ENCODE assay signal across 8 cellular contexts in the genomic region with DNA sequence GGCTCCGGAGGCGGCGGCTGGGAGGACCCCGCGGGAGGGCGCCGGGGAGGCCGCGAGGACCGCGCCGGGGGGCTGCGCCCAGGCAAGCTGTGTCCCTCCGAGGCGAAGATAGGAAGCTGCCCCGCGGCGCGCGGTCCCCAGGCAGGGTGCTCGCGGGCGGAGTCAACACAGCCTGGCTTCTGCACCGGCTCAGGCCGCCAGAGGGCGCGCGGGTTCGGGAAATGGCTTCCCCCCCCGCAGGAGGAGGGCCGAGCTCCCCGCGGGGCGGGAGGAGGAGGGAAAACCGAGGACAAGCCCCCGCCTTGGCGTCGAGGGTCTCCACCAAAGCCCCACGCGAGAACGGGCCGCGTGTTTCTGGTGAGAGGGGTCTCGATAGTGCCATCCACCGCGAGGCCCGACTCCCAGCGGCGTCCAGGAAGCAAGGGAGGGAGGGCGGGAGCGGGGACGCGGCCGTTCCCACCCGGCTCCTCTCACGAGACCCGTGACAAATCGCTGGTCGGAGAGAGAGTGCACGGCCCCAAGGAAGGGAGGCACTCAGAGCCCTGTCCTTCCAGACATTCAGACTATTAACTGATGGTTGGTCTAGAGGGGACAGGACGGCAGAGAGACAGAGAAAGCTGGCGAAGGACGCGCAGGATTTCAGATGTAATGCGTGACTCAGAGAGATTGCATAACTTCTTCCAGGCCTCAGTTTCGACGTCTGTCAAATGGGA.
DNase-seq lines count a peak whose midpoint lies in the region; TF ChIP-seq lines count a peak whose summit lies in the region.

No MANE protein-coding gene starts in this region.

- H3K27me3 ChIP-seq in HAP-1 (ENCODE audit: low read depth) = no peaks in the 10 kb centered on the region

- peak overlapping the region; percentile 67 for H3K4me3 ChIP-seq in GM12865 (ENCODE audit: low read depth, low read length)
- H3K4me3 ChIP-seq in HAP-1 = peak overlapping the region; percentile 44

- peak; percentile 88 for DNase-seq in GM12865 (ENCODE audit: low read depth)
- DNase-seq in HAP-1 (ENCODE audit: low spot score in 2 of 2) = peak; percentile 76 to 95
- peak; percentile 87 for DNase-seq in LoVo (ENCODE audit: low spot score)
- peak; percentile 70 to 86 (median 81) for DNase-seq in T-helper 1 cell
- peak; percentile 38 for DNase-seq in amniotic stem cell (lab: John Stamatoyannopoulos, UW)
- DNase-seq in hepatic stellate cell (ENCODE audit: low spot score) = peak; percentile 95
- DNase-seq in retina = peak; percentile 92
- no peak for DNase-seq in OCI-M2 (lab: John Stamatoyannopoulos, UW; ENCODE audit: unreplicated experiment)

- no peaks in the 10 kb centered on the region for H3K36me3 ChIP-seq in HAP-1 (replicated peaks)

- TF ChIP-seq CTCF in GM12865 (IDR thresholded peaks at IDR 0.05; ENCODE audit: insufficient read depth, low read depth, low read length, missing control alignments) = peak; percentile 92

- in situ Hi-C loops in HAP-1 (cut with MboI; ENCODE audit: low sequenced_read_pairs) = loop anchor here (10.0 kb wide), 1 partner anchor 1127 kb away; no protein-coding TSS in a partner anchor

- peaks cover 4% of the 10 kb centered on the region; the same call in 1 of the 2 replicates for H3K4me1 ChIP-seq in HAP-1

- no peaks in the 10 kb centered on the region for H3K9me3 ChIP-seq in HAP-1
